23 cellular contexts compared by ENCODE assay signal in the genomic region with DNA sequence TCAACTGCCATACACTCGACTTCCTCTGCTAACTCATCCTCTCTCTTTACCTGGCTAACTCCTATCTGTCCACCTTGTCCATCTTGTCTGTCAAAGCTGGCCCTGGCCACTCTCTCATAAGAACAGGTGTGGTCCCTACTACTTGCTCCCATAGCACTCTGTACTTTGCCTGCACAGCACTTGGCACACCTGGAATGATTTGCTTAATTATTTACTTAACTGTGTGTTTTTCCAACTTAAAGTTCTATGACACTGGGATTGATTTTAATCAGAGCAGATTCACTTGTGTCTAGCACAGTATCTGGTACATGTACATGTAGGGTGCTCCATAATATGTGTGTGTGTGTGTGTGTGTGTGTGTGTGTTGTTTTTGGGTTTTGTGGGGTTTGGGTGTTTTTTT.
A peak's percentile ranks its signal among the peaks of the same experiment; 100 is the strongest.
DNase-seq lines count a peak whose midpoint lies in the region; ATAC-seq, FAIRE-seq and TF ChIP-seq lines count a peak whose summit lies in the region.
"Had no signal": no experiment of that assay in that cellular context is flagged by ENCODE, and none has a peak within 500 bp of the region (broad histone marks: within the 10 kb centered on the region; RNA-seq: fewer than 3 reads in every experiment).

No MANE protein-coding gene starts in this region.

- ATAC-seq in activated B cell treated with CpG ODN at 0.5 μM for 24 hours (ENCODE audit: low read depth) (no peak), left lobe of liver (peak; percentile 62), pancreas (peak; percentile 62 to 72 (median 65))
- no peak for ATAC-seq in activated T-cell treated with anti-CD3 and anti-CD28 coated beads, Interleukin-2, amount 50 U/mL, for 4 hours
- ATAC-seq: A549 had no signal

- H3K27me3 ChIP-seq in Caco-2 (replicated peaks; ENCODE audit: control insufficient read depth, insufficient read depth, low read length) = no peaks in the 10 kb centered on the region
- H3K27me3 ChIP-seq in pancreas = no peaks in the 10 kb centered on the region

- DNase-seq in Caco-2 (no peak), activated B cell treated with CpG ODN at 0.5 μM for 24 hours (no peak), left lobe of liver (ENCODE audit: low spot score) (peak; percentile 79), pancreas (peak in 4 of 6 donors; percentile 31 to 71 (median 48)), OCI-M2 (lab: John Stamatoyannopoulos, UW; ENCODE audit: unreplicated experiment) (no peak), Ammon's horn (ENCODE audit: low spot score) (no peak), NK-92 (lab: John Stamatoyannopoulos, UW; ENCODE audit: unreplicated experiment) (no peak)
- no peak for DNase-seq in activated T-cell treated with anti-CD3 and anti-CD28 coated beads, Interleukin-2, amount 50 U/mL, for 4 hours
- DNase-seq: 8988T; ACHN; AML-193; C1 segment of cervical spinal cord; CD4-positive, alpha-beta memory T cell; COR-L47; DMS153; DND-41; GOT3; HFFc6 had no signal

- no TSS peak for BruUV-seq in Caco-2 (replicated peaks; lab: Mats Ljungman, UMichigan)

- H3K27ac ChIP-seq in pancreas = peak overlapping the region in 2 of 4 donors; percentile 16 to 30
- H3K27ac ChIP-seq: A549 had no signal

- TF ChIP-seq CTCF in Caco-2 (IDR thresholded peaks at IDR 0.05; ENCODE audit: insufficient read depth in 1 of 2, low read depth in 1 of 2, low read length in 1 of 2, severe bottlenecking in 1 of 2, unreplicated experiment in 1 of 2) (no peak), activated B cell treated with CpG ODN at 0.5 μM for 24 hours (IDR thresholded peaks at IDR 0.05) (no peak), pancreas (IDR thresholded peaks at IDR 0.05) (no peak)

- no peaks in the 10 kb centered on the region for H3K36me3 ChIP-seq in Caco-2 (ENCODE audit: control insufficient read depth, insufficient read depth, low read length)
- no peaks in the 10 kb centered on the region for H3K36me3 ChIP-seq in pancreas
- H3K36me3 ChIP-seq: HAP-1 had no signal

- no peaks in the 10 kb centered on the region for H3K9me3 ChIP-seq in Caco-2
- no peaks in the 10 kb centered on the region for H3K9me3 ChIP-seq in pancreas
- H3K9me3 ChIP-seq: A549, HAP-1 had no signal

- peaks cover 5% of the 10 kb centered on the region for H3K36me3 Mint-ChIP-seq in Caco-2 (ENCODE audit: insufficient read depth, unreplicated experiment)
- H3K36me3 Mint-ChIP-seq in activated B cell treated with CpG ODN at 0.5 μM for 24 hours (ENCODE audit: low read depth) = no peaks in the 10 kb centered on the region
- H3K36me3 Mint-ChIP-seq in activated T-cell treated with anti-CD3 and anti-CD28 coated beads, Interleukin-2, amount 50 U/mL, for 4 hours (ENCODE audit: insufficient read depth) = no peaks in the 10 kb centered on the region

- WGBS in pancreas, 2 donors = 27 to 39% methylated on average over 1 of the region's 1 CpG

- intact Hi-C loops in Caco-2 (cut with micrococcal nuclease; ENCODE audit: unreplicated experiment) = loop anchor here (5.0 kb wide), 1 partner anchor 114 kb away; the partner anchor contains the start of gene ZNF281
- intact Hi-C loops in activated B cell treated with CpG ODN at 0.5 μM for 24 hours (cut with micrococcal nuclease) = no loop called here
- intact Hi-C loops in pancreas (cut with DNase I) = no loop called here

- H3K27me3 Mint-ChIP-seq in Caco-2 (ENCODE audit: insufficient read depth, unreplicated experiment) (no peaks in the 10 kb centered on the region), activated B cell treated with CpG ODN at 0.5 μM for 24 hours (peaks cover 1% of the 10 kb centered on the region)
- H3K27me3 Mint-ChIP-seq in activated T-cell treated with anti-CD3 and anti-CD28 coated beads, Interleukin-2, amount 50 U/mL, for 4 hours (ENCODE audit: low read depth) = no peaks in the 10 kb centered on the region

- H3K4me1 ChIP-seq in Caco-2 = peaks cover 22% of the 10 kb centered on the region
- H3K4me1 ChIP-seq in pancreas = peaks cover 24 to 45% (median 43%) of the 10 kb centered on the region in 3 donors

- FAIRE-seq in pancreas (lab: Jason Lieb, UNC) = no peak
- FAIRE-seq: A549, G401.6, GM12892, H54 had no signal

- CTCF ChIA-PET in Caco-2 (lab: Charles Lee) = interaction anchor here (0.7 to 1.2 kb wide), 2 partner anchors 9 to 194 kb away, joined by 3 to 8 read pairs; no protein-coding TSS in a partner anchor
- CTCF ChIA-PET in activated B cell treated with CpG ODN at 0.5 μM for 24 hours (lab: Charles Lee) = no interaction called here

- H3K4me3 ChIP-seq in Caco-2 (ENCODE audit: low read depth, low read length) (no peak overlapping the region), pancreas (no peak overlapping the region)
- H3K4me3 ChIP-seq: A549, HAP-1 had no signal

- H3K4me1 Mint-ChIP-seq in Caco-2 (ENCODE audit: low read depth, unreplicated experiment) (peaks cover 25% of the 10 kb centered on the region), activated B cell treated with CpG ODN at 0.5 μM for 24 hours (peaks cover 19% of the 10 kb centered on the region)
- peaks cover 9% of the 10 kb centered on the region for H3K4me1 Mint-ChIP-seq in activated T-cell treated with anti-CD3 and anti-CD28 coated beads, Interleukin-2, amount 50 U/mL, for 4 hours (ENCODE audit: low read depth)

- no peak overlapping the region for H3K4me3 Mint-ChIP-seq in Caco-2 (ENCODE audit: unreplicated experiment)
- H3K4me3 Mint-ChIP-seq in activated B cell treated with CpG ODN at 0.5 μM for 24 hours = no peak overlapping the region
- H3K4me3 Mint-ChIP-seq in activated T-cell treated with anti-CD3 and anti-CD28 coated beads, Interleukin-2, amount 50 U/mL, for 4 hours = no peak overlapping the region
- H3K4me3 Mint-ChIP-seq: CD4-positive, alpha-beta memory T cell; HFFc6 had no signal

- H3K27ac Mint-ChIP-seq in Caco-2 (ENCODE audit: unreplicated experiment) (peak overlapping the region; percentile 30), activated B cell treated with CpG ODN at 0.5 μM for 24 hours (peak overlapping the region; percentile 8)
- H3K27ac Mint-ChIP-seq: HFFc6 had no signal

- H3K9me3 Mint-ChIP-seq in Caco-2 (ENCODE audit: unreplicated experiment) (no peaks in the 10 kb centered on the region), activated B cell treated with CpG ODN at 0.5 μM for 24 hours (no peaks in the 10 kb centered on the region)
- H3K9me3 Mint-ChIP-seq in activated T-cell treated with anti-CD3 and anti-CD28 coated beads, Interleukin-2, amount 50 U/mL, for 4 hours = no peaks in the 10 kb centered on the region
- H3K9me3 Mint-ChIP-seq: CD4-positive, alpha-beta memory T cell; HFFc6 had no signal

- POLR2A ChIA-PET in Caco-2 (lab: Charles Lee) = no interaction called here
- POLR2A ChIA-PET in activated B cell treated with CpG ODN at 0.5 μM for 24 hours (lab: Charles Lee) = no interaction called here

Comparison
In these comparisons a context has a peak if more than half of its experiments do, and no peak if none do; other contexts are left out.
1. DNase-seq: peak in left lobe of liver (single experiment) and pancreas (4 of 6); none in Caco-2 (0 of 2), activated B cell treated with CpG ODN at 0.5 μM for 24 hours (single experiment), OCI-M2 (single experiment), Ammon's horn (single experiment), activated T-cell treated with anti-CD3 and anti-CD28 coated beads, Interleukin-2, amount 50 U/mL, for 4 hours (single experiment) and NK-92 (single experiment).
2. ATAC-seq: peak in left lobe of liver (single experiment) and pancreas (4 of 4); none in activated B cell treated with CpG ODN at 0.5 μM for 24 hours (single experiment) and activated T-cell treated with anti-CD3 and anti-CD28 coated beads, Interleukin-2, amount 50 U/mL, for 4 hours (0 of 2).